In genomic region chr10:113073549-113074189, GRCh38 we compare ENCODE assay signal across 9 cellular contexts.
A peak's percentile ranks its signal among the peaks of the same experiment; 100 is the strongest.
DNase-seq lines count a peak whose midpoint lies in the region; ATAC-seq and TF ChIP-seq lines count a peak whose summit lies in the region.
"Had no signal": no experiment of that assay in that cellular context is flagged by ENCODE, and none has a peak within 500 bp of the region (broad histone marks: within the 10 kb centered on the region; RNA-seq: fewer than 3 reads in every experiment).

No MANE protein-coding gene starts in this region.

- no peak for TF ChIP-seq POLR2A in heart left ventricle (IDR thresholded peaks at IDR 0.05)

- TF ChIP-seq CTCF in heart left ventricle (IDR thresholded peaks at IDR 0.05): no peak
- no peak for TF ChIP-seq CTCF in GM20000 (IDR thresholded peaks at IDR 0.05; ENCODE audit: extremely low read depth, missing control alignments)

- DNase-seq in T1000 (lab: John Stamatoyannopoulos, UW) (peak; percentile 84), heart left ventricle (peak; percentile 50 to 84 (median 67)), pulmonary artery endothelial cell (ENCODE audit: low read depth, low spot score) (peak; percentile 64), NCI-H2227 treated with DMSO at 0.1 percent for 48 hours (lab: John Stamatoyannopoulos, UW) (no peak), GM20000 (ENCODE audit: low spot score) (no peak)
- DNase-seq: Kasumi-1 had no signal

- peak overlapping the region; percentile 39; the same call in 1 of the 2 replicates for H3K9ac ChIP-seq in ES-I3 (ENCODE audit: low read depth, low read length)

- H3K9me3 ChIP-seq in ES-I3 (ENCODE audit: control insufficient read depth, insufficient read depth, low read length): no peaks in the 10 kb centered on the region
- H3K9me3 ChIP-seq in heart left ventricle: no peaks in the 10 kb centered on the region

- intact Hi-C loops in heart left ventricle (cut with DNase I): loop anchor here in 2 of 10 donors (5.0 to 10.0 kb wide), 2 partner anchors 49 to 121 kb away; partner anchors contain the start of gene TCF7L2 (in 1 of the 2)

- 49 to 67% (median 56%) methylated on average over 23 of the region's 23 CpGs for WGBS in heart left ventricle, 4 donors

- ATAC-seq in heart left ventricle: peak; percentile 21 to 84 (median 80)
- no peak for ATAC-seq in GM19351 (IDR thresholded peaks at IDR 0.05; ENCODE audit: unreplicated experiment)
- no peak for ATAC-seq in HG03159 (IDR thresholded peaks at IDR 0.05; ENCODE audit: unreplicated experiment)

- H3K27me3 ChIP-seq in heart left ventricle: no peaks in the 10 kb centered on the region

- peak overlapping the region in 10 of 12 donors; percentile 11 to 66 (median 46) for H3K27ac ChIP-seq in heart left ventricle

- peak overlapping the region in 2 of 12 donors; percentile 8 to 28 for H3K4me3 ChIP-seq in heart left ventricle

- H3K36me3 ChIP-seq in ES-I3 (ENCODE audit: insufficient read depth, low read length) (peaks cover 3% of the 10 kb centered on the region; the same call in 1 of the 2 replicates), heart left ventricle (peaks cover 0 to 10% (median 3%) of the 10 kb centered on the region in 9 donors)

- H3K4me1 ChIP-seq in ES-I3 (ENCODE audit: insufficient read depth, low read length): peaks cover 25% of the 10 kb centered on the region
- H3K4me1 ChIP-seq in heart left ventricle: peaks cover 0 to 38% (median 25%) of the 10 kb centered on the region in 12 donors

Comparison
In these comparisons a context has a peak if more than half of its experiments do, and no peak if none do; other contexts are left out.
1. DNase-seq: peak in T1000 (single experiment), heart left ventricle (5 of 5) and pulmonary artery endothelial cell (single experiment); none in NCI-H2227 treated with DMSO at 0.1 percent for 48 hours (single experiment) and GM20000 (single experiment).
2. ATAC-seq: peak in heart left ventricle (4 of 4); none in GM19351 (single experiment) and HG03159 (single experiment).